24 cellular contexts compared by ENCODE assay signal in the genomic region with DNA sequence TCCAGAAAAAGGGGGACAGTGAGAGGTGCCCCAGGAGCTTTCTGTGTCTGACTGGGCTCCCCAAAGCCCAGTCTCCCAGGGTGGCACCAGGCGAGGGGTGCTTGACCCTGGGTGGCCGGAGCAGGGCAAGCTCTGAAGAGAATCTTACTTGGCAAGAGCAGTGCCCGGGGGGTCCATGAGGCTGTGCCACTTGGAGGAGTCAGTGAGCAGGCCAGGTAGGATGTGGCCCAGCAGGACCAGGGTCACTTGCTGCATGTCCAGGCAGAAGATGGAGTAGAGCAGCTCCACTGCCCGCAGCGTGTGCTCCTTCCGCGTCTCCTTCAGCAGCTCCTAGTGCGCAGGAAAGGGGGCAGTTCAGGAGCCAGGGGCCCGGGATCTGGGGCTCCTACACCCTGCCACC. TPM values are rescaled to one million over a fixed set of nuclear protein-coding genes. Genes with fewer than 3 reads are reported as not detected.
DNase-seq lines count a peak whose midpoint lies in the region; ATAC-seq and TF ChIP-seq lines count a peak whose summit lies in the region.
"Had no signal": no experiment of that assay in that cellular context is flagged by ENCODE, and none has a peak within 500 bp of the region (broad histone marks: within the 10 kb centered on the region; RNA-seq: fewer than 3 reads in every experiment).

No MANE protein-coding gene starts in this region.

- H3K4me1 Mint-ChIP-seq in T-helper 2 cell treated with Interferon-gamma antibody and Interleukin-4, amounts not matched to agents 5 μg/mL and 100 μg/mL, for 36 hours (ENCODE audit: low read depth), result peaks cover 19% of the 10 kb centered on the region

- ATAC-seq in PC-3 (no peak), psoas muscle (no peak), GM18873 (IDR thresholded peaks at IDR 0.05; ENCODE audit: low FRiP score, unreplicated experiment) (no peak)
- ATAC-seq: CD8-positive, alpha-beta T cell had no signal

- TF ChIP-seq POLR2A in esophagus muscularis mucosa (IDR thresholded peaks at IDR 0.05; ENCODE audit: low read depth), result no peak

- peaks cover 10% of the 10 kb centered on the region for H3F3A ChIP-seq in PC-3 (ENCODE audit: low read length, unreplicated experiment)

- H3K27ac ChIP-seq in PC-3 (ENCODE audit: low read length), result peak overlapping the region; percentile 97
- peak overlapping the region in 3 of 4 donors; percentile 61 to 69 (median 67) for H3K27ac ChIP-seq in esophagus muscularis mucosa (replicated peaks in 1 of 4)
- H3K27ac ChIP-seq in psoas muscle, result peak overlapping the region; percentile 87
- H3K27ac ChIP-seq: neutrophil had no signal

- H3K9me3 Mint-ChIP-seq in T-helper 2 cell treated with Interferon-gamma antibody and Interleukin-4, amounts not matched to agents 5 μg/mL and 100 μg/mL, for 36 hours, result no peaks in the 10 kb centered on the region
- H3K9me3 Mint-ChIP-seq: activated T-cell treated with anti-CD3 and anti-CD28 coated beads, Interleukin-2, amount 50 U/mL, for 24 hours; CD8-positive, alpha-beta T cell had no signal

- intact Hi-C loops in PC-3 (cut with micrococcal nuclease) (loop anchor here (5.0 kb wide), 1 partner anchor 90 kb away; no protein-coding TSS in a partner anchor), esophagus muscularis mucosa (cut with DNase I) (loop anchor here (5.0 kb wide), 1 partner anchor 65 kb away; no protein-coding TSS in a partner anchor), psoas muscle (cut with DNase I) (no loop called here)

- no peaks in the 10 kb centered on the region for H3K9me2 ChIP-seq in PC-3 (replicated peaks; ENCODE audit: low read length)

- H3K4me3 ChIP-seq in PC-3 (ENCODE audit: low read length), result peak overlapping the region; percentile 17; the same call in 1 of the 2 replicates
- H3K4me3 ChIP-seq in esophagus muscularis mucosa, result no peak overlapping the region
- no peak overlapping the region for H3K4me3 ChIP-seq in psoas muscle
- no peak overlapping the region for H3K4me3 ChIP-seq in H7 (ENCODE audit: insufficient read depth, low read depth, low read length)
- H3K4me3 ChIP-seq: prostate gland had no signal

- POLR2A ChIA-PET in PC-3 (lab: Charles Lee; ENCODE audit: unreplicated experiment), result no interaction called here

- CTCF ChIA-PET in PC-3 (lab: Charles Lee), result no interaction called here

- no peaks in the 10 kb centered on the region for H4K20me1 ChIP-seq in PC-3 (ENCODE audit: low read length)

- no peak overlapping the region for H3K27ac Mint-ChIP-seq in T-helper 2 cell treated with Interferon-gamma antibody and Interleukin-4, amounts not matched to agents 5 μg/mL and 100 μg/mL, for 36 hours
- H3K27ac Mint-ChIP-seq: activated T-cell treated with anti-CD3 and anti-CD28 coated beads, Interleukin-2, amount 50 U/mL, for 24 hours; CD8-positive, alpha-beta T cell had no signal

- no peaks in the 10 kb centered on the region for H3K79me2 ChIP-seq in PC-3 (ENCODE audit: low read length)

- no CpG with 5 or more reads among the region's 9 CpGs for WGBS in esophagus muscularis mucosa
- 87 to 88% (median 87%) methylated on average over 9 of the region's 9 CpGs for WGBS in psoas muscle, 3 donors

- peaks cover 31% of the 10 kb centered on the region for H3K36me3 Mint-ChIP-seq in T-helper 2 cell treated with Interferon-gamma antibody and Interleukin-4, amounts not matched to agents 5 μg/mL and 100 μg/mL, for 36 hours (ENCODE audit: low read depth)

- no peak overlapping the region for H2AFZ ChIP-seq in PC-3 (ENCODE audit: low read length)

- no peak for TF ChIP-seq CTCF in PC-3 (conservative IDR thresholded peaks at IDR 0.05; ENCODE audit: low read depth, low read length)
- no peak for TF ChIP-seq CTCF in esophagus muscularis mucosa (IDR thresholded peaks at IDR 0.05)
- no peak for TF ChIP-seq CTCF in psoas muscle (IDR thresholded peaks at IDR 0.05)

- H3K4me1 ChIP-seq in PC-3 (ENCODE audit: insufficient read depth, low read length), result peaks cover 76% of the 10 kb centered on the region
- peaks cover 48 to 92% (median 91%) of the 10 kb centered on the region in 4 donors for H3K4me1 ChIP-seq in esophagus muscularis mucosa
- H3K4me1 ChIP-seq in psoas muscle, result peaks cover 72% of the 10 kb centered on the region

- no peak overlapping the region for H3K4me3 Mint-ChIP-seq in T-helper 2 cell treated with Interferon-gamma antibody and Interleukin-4, amounts not matched to agents 5 μg/mL and 100 μg/mL, for 36 hours
- H3K4me3 Mint-ChIP-seq: activated T-cell treated with anti-CD3 and anti-CD28 coated beads, Interleukin-2, amount 50 U/mL, for 24 hours; CD8-positive, alpha-beta T cell had no signal

- no peaks in the 10 kb centered on the region for H3K27me3 Mint-ChIP-seq in T-helper 2 cell treated with Interferon-gamma antibody and Interleukin-4, amounts not matched to agents 5 μg/mL and 100 μg/mL, for 36 hours (ENCODE audit: low read depth)
- H3K27me3 Mint-ChIP-seq: activated T-cell treated with anti-CD3 and anti-CD28 coated beads, Interleukin-2, amount 50 U/mL, for 24 hours had no signal

- DNase-seq in PC-3 (no peak), esophagus muscularis mucosa (ENCODE audit: extremely low spot score) (no peak), psoas muscle (no peak), H7 (no peak), hypothalamus (lab: John Stamatoyannopoulos, UW) (no peak)
- no peak for DNase-seq in T-helper 2 cell treated with Interferon-gamma antibody and Interleukin-4, amounts not matched to agents 5 μg/mL and 100 μg/mL, for 36 hours (ENCODE audit: low spot score)
- DNase-seq: activated CD4-positive, alpha-beta T cell treated with anti-CD3 and anti-CD28 coated beads for 4 hours; activated CD8-positive, alpha-beta memory T cell treated with anti-CD3 and anti-CD28 coated beads for 24 hours; activated T-cell treated with anti-CD3 and anti-CD28 coated beads, Interleukin-2, amount 50 U/mL, for 24 hours; CD8-positive, alpha-beta T cell; cortex of kidney; kidney; NCI-H1048; NCI-H1930; NCI-H345; NCI-H748 treated with DMSO at 0.1 percent for 48 hours; stimulated activated CD8-positive, alpha-beta memory T cell treated with anti-CD3 and anti-CD28 coated beads, Interleukin-4, amount 100 ng/mL, for 48 hours; T-helper 2 cell had no signal

- H3K27me3 ChIP-seq in PC-3 (ENCODE audit: low read length), result no peaks in the 10 kb centered on the region
- H3K27me3 ChIP-seq in esophagus muscularis mucosa, result no peaks in the 10 kb centered on the region
- no peaks in the 10 kb centered on the region for H3K27me3 ChIP-seq in psoas muscle (ENCODE audit: insufficient read depth in 3 of 3, low read length in 2 of 3)
- H3K27me3 ChIP-seq in H7 (ENCODE audit: control insufficient read depth, insufficient read depth, low read length), result no peaks in the 10 kb centered on the region
- H3K27me3 ChIP-seq: neutrophil had no signal

- no peaks in the 10 kb centered on the region for H3K9me3 ChIP-seq in PC-3 (ENCODE audit: low read length)
- no peaks in the 10 kb centered on the region for H3K9me3 ChIP-seq in esophagus muscularis mucosa
- no peaks in the 10 kb centered on the region for H3K9me3 ChIP-seq in psoas muscle
- H3K9me3 ChIP-seq: neutrophil, prostate gland had no signal

- TF ChIP-seq EP300 in esophagus muscularis mucosa (IDR thresholded peaks at IDR 0.05), result no peak

- H3K4me2 ChIP-seq in PC-3 (ENCODE audit: low read length), result peak overlapping the region; percentile 79

- H3K36me3 ChIP-seq in PC-3 (ENCODE audit: low read depth, low read length), result peaks cover 12% of the 10 kb centered on the region
- peaks cover 21 to 82% (median 69%) of the 10 kb centered on the region in 4 donors for H3K36me3 ChIP-seq in esophagus muscularis mucosa
- H3K36me3 ChIP-seq in psoas muscle (ENCODE audit: insufficient read depth in 1 of 2, low read depth in 1 of 2), result peaks cover 0 to 69% of the 10 kb centered on the region in 2 donors
- peaks cover 23% of the 10 kb centered on the region for H3K36me3 ChIP-seq in H7 (replicated peaks; ENCODE audit: control insufficient read depth, insufficient read depth, low read length)

- no TSS peak for BruUV-seq in PC-3 (replicated peaks; lab: Mats Ljungman, UMichigan)

- peak overlapping the region; percentile 72 for H3K9ac ChIP-seq in PC-3 (ENCODE audit: low read length)

RNA-seq across cellular contexts. Expression of a gene that starts 7.3 kb away (rescaled TPM):
- total RNA-seq in PC-3 (2014; rRNA removed) (4.0 and 4.3 TPM in 2 replicates), esophagus muscularis mucosa (10 to 100 TPM in 1 of 4 donors, under 1 TPM in 3; 0.32 to 19.4 (median 0.58) TPM), psoas muscle (10 to 100 TPM in 2 of 4 donors, under 1 TPM in 2; 0.30 to 39.8 (median 19.4) TPM)
- polyA plus RNA-seq in psoas muscle, result 10 to 100 TPM in 1 of 3 donors, 1 to 10 TPM in 2; 3.4 to 46.2 (median 3.9) TPM
- 0.28 TPM in 1 of 2 replicates, not detected in the other for total RNA-seq in H7 (2014; rRNA removed; shearing (Covaris generic))
- total RNA-seq: CD8-positive, alpha-beta T cell; fibroblast of lung; H4; kidney; lung microvascular endothelial cell had no signal
- polyA plus RNA-seq: fibroblast of lung had no signal

RNA-seq across cellular contexts. Expression of a gene that starts 31.7 kb away (rescaled TPM):
- total RNA-seq in PC-3 (2014; rRNA removed) (73.0 and 78.7 TPM in 2 replicates), esophagus muscularis mucosa (10 to 100 TPM; 33.6 to 43.6 (median 37.4) TPM), psoas muscle (100 to 1,000 TPM in 2 of 4 donors, 10 to 100 TPM in 2; 56.3 to 120 (median 87.9) TPM)
- 100 to 1,000 TPM in 1 of 3 donors, 10 to 100 TPM in 2; 51.1 to 115 (median 55.9) TPM for polyA plus RNA-seq in psoas muscle
- total RNA-seq in H7 (2014; rRNA removed; shearing (Covaris generic)), result 85.6 and 99.9 TPM in 2 replicates

RNA-seq across cellular contexts. Expression of a gene that starts 40.3 kb away (rescaled TPM):
- 6.6 and 11.2 TPM in 2 replicates for total RNA-seq in PC-3 (2014; rRNA removed)
- 100 to 1,000 TPM in 2 of 4 donors, 10 to 100 TPM in 2; 69.7 to 112 (median 85.2) TPM for total RNA-seq in esophagus muscularis mucosa
- 10 to 100 TPM; 39.5 to 55.1 (median 42.9) TPM for total RNA-seq in psoas muscle
- polyA plus RNA-seq in psoas muscle, result 10 to 100 TPM in 2 of 3 donors, 1 to 10 TPM in 1; 9.5 to 60.0 (median 29.0) TPM
- 13.2 and 15.2 TPM in 2 replicates for total RNA-seq in H7 (2014; rRNA removed; shearing (Covaris generic))

RNA-seq across cellular contexts. Expression of a gene that starts 41.9 kb away (rescaled TPM):
- total RNA-seq in PC-3 (2014; rRNA removed) (267 and 338 TPM in 2 replicates), esophagus muscularis mucosa (100 to 1,000 TPM in 1 of 4 donors, 10 to 100 TPM in 3; 58.1 to 117 (median 84.0) TPM), psoas muscle (100 to 1,000 TPM; 137 to 253 (median 220) TPM)
- 100 to 1,000 TPM; 168 to 392 (median 234) TPM for polyA plus RNA-seq in psoas muscle
- 243 and 325 TPM in 2 replicates for total RNA-seq in H7 (2014; rRNA removed; shearing (Covaris generic))

RNA-seq across cellular contexts. Expression of a gene that starts 59.7 kb away (rescaled TPM):
- total RNA-seq in PC-3 (2014; rRNA removed) (not detected in 2 replicates), esophagus muscularis mucosa (under 1 TPM in 3 of 4 donors, not detected in 1; 0.11 to 0.99 (median 0.45) TPM), psoas muscle (under 1 TPM in 2 of 4 donors, not detected in 2; 0.24 to 0.32 TPM)
- polyA plus RNA-seq in psoas muscle, result under 1 TPM in 2 of 3 donors, not detected in 1; 0.03 to 0.06 TPM
- not detected in 2 replicates for total RNA-seq in H7 (2014; rRNA removed; shearing (Covaris generic))
- total RNA-seq: fibroblast of lung, H4, lung microvascular endothelial cell had no signal
- polyA plus RNA-seq: fibroblast of lung had no signal

Comparison
In these comparisons a context has a peak if more than half of its experiments do, and no peak if none do; other contexts are left out.
1. intact Hi-C loops: an anchor here in PC-3 (5.0 kb wide) and esophagus muscularis mucosa (5.0 kb wide); none called in psoas muscle.